In the genomic region with DNA sequence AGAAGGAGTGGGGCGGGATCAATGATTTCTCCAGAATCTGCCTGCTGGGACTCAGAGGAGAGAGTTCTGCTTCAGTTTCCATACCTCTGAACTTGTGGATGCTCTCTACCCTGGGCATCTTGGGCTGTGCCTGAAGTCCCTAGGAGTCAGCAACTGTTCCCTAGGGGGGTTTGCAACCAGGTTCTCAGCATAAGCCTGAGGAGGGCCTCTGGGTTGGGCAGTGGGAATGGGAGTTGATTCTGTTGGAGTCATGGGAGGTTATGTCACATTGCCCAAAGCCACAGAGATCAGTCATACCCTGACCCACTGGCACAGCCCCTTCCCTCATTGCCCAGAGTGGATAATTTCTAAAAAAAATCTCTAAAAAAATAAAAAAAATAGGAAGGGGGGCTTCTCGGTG, we compare ENCODE assay signal across 17 cellular contexts. TPM values are rescaled to one million over a fixed set of nuclear protein-coding genes. Genes with fewer than 3 reads are reported as not detected.
DNase-seq lines count a peak whose midpoint lies in the region; ATAC-seq, FAIRE-seq and TF ChIP-seq lines count a peak whose summit lies in the region.
"Had no signal": no experiment of that assay in that cellular context is flagged by ENCODE, and none has a peak within 500 bp of the region (broad histone marks: within the 10 kb centered on the region; RNA-seq: fewer than 3 reads in every experiment).

No MANE protein-coding gene starts in this region.

- H3K27me3 Mint-ChIP-seq in astrocyte (ENCODE audit: low read depth, unreplicated experiment) = no peaks in the 10 kb centered on the region
- H3K27me3 Mint-ChIP-seq in immature natural killer cell (ENCODE audit: low read depth in 3 of 3) = peaks cover 4 to 18% (median 5%) of the 10 kb centered on the region in 3 donors

- 49 to 94% methylated on average over 2 of the region's 2 CpGs for WGBS in sigmoid colon, 2 donors

- H3K9me3 Mint-ChIP-seq in astrocyte (ENCODE audit: unreplicated experiment) = peaks cover 4% of the 10 kb centered on the region
- H3K9me3 Mint-ChIP-seq in immature natural killer cell = peaks cover 0 to 2% (median 0%) of the 10 kb centered on the region in 6 donors
- H3K9me3 Mint-ChIP-seq: T-helper 1 cell treated with Interleukin-12 subunit alpha and Interleukin-12 subunit beta and Interleukin-4 antibody, amounts not matched to agents 30 μg/mL and 1 μg/mL, for 36 hours had no signal

- H3K36me3 ChIP-seq in astrocyte (ENCODE audit: insufficient read depth, low read length) (no peaks in the 10 kb centered on the region), sigmoid colon (peaks cover 0 to 4% (median 0%) of the 10 kb centered on the region in 4 donors), uterus (no peaks in the 10 kb centered on the region)
- H3K36me3 ChIP-seq: pancreas had no signal

- H3K27ac Mint-ChIP-seq in astrocyte (ENCODE audit: unreplicated experiment) (peak overlapping the region; percentile 98), immature natural killer cell (no peak overlapping the region)
- H3K27ac Mint-ChIP-seq: T-helper 1 cell treated with Interleukin-12 subunit alpha and Interleukin-12 subunit beta and Interleukin-4 antibody, amounts not matched to agents 30 μg/mL and 1 μg/mL, for 36 hours had no signal

- no peak overlapping the region for H3K4me2 ChIP-seq in astrocyte (ENCODE audit: low read length)

- TF ChIP-seq POLR2A in sigmoid colon (IDR thresholded peaks at IDR 0.05) (no peak), uterus (IDR thresholded peaks at IDR 0.05) (no peak)

- no peak for ATAC-seq in GM19351 (IDR thresholded peaks at IDR 0.05; ENCODE audit: unreplicated experiment)
- ATAC-seq: stimulated activated naive CD8-positive, alpha-beta T cell treated with anti-CD3 and anti-CD28 coated beads, Interleukin-15, Interleukin-2, amounts not matched to agents 100 U/mL and 50 U/mL, for 24 hours had no signal

- H3K4me3 Mint-ChIP-seq in astrocyte (ENCODE audit: unreplicated experiment) (no peak overlapping the region), immature natural killer cell (no peak overlapping the region)
- H3K4me3 Mint-ChIP-seq: T-helper 1 cell treated with Interleukin-12 subunit alpha and Interleukin-12 subunit beta and Interleukin-4 antibody, amounts not matched to agents 30 μg/mL and 1 μg/mL, for 36 hours had no signal

- peak overlapping the region; percentile 97 for H3K27ac ChIP-seq in astrocyte (ENCODE audit: low read depth, low read length)
- H3K27ac ChIP-seq in sigmoid colon = peak overlapping the region; percentile 58 to 77 (median 68)
- peak overlapping the region; percentile 78 to 84 for H3K27ac ChIP-seq in uterus

- no peaks in the 10 kb centered on the region for H3K9me3 ChIP-seq in astrocyte (ENCODE audit: insufficient read depth, low read depth, low read length)
- no peaks in the 10 kb centered on the region for H3K9me3 ChIP-seq in sigmoid colon
- no peaks in the 10 kb centered on the region for H3K9me3 ChIP-seq in uterus
- H3K9me3 ChIP-seq: pancreas had no signal

- H3K79me2 ChIP-seq in astrocyte (ENCODE audit: insufficient read depth, low read length) = no peaks in the 10 kb centered on the region

- H3K36me3 Mint-ChIP-seq in astrocyte (ENCODE audit: low read depth, unreplicated experiment) = peaks cover 17% of the 10 kb centered on the region
- no peaks in the 10 kb centered on the region for H3K36me3 Mint-ChIP-seq in immature natural killer cell

- FAIRE-seq in astrocyte (lab: Jason Lieb, UNC) = no peak
- FAIRE-seq: kidney, pancreas had no signal

- peak overlapping the region; percentile 82 for H3K9ac ChIP-seq in astrocyte (ENCODE audit: low read length)

- no peak for DNase-seq in astrocyte (ENCODE audit: low read depth)
- DNase-seq in glomerular visceral epithelial cell (ENCODE audit: extremely low spot score) = peak; percentile 15
- no peak for DNase-seq in sigmoid colon
- no peak for DNase-seq in uterus
- DNase-seq in activated T-cell treated with anti-CD3 and anti-CD28 coated beads for 4 hours = no peak
- DNase-seq in immature natural killer cell = no peak
- DNase-seq: activated CD8-positive, alpha-beta memory T cell treated with anti-CD3 and anti-CD28 coated beads for 24 hours; activated effector memory CD4-positive, alpha-beta T cell treated with Interleukin-2 at 50 U/mL for 16 hours; NCI-H2029 treated with DMSO at 0.1 percent for 48 hours; NCI-H510A treated with DMSO at 0.1 percent for 48 hours; SHP77; stimulated activated CD4-positive, alpha-beta T cell treated with anti-CD3 and anti-CD28 coated beads, Interleukin-15, amount 100 ng/mL, for 24 hours; stimulated activated naive CD8-positive, alpha-beta T cell treated with anti-CD3 and anti-CD28 coated beads, Interleukin-15, Interleukin-2, amounts not matched to agents 100 U/mL and 50 U/mL, for 24 hours had no signal

- H3K27me3 ChIP-seq in astrocyte (ENCODE audit: insufficient read depth, low read length) (no peaks in the 10 kb centered on the region), sigmoid colon (no peaks in the 10 kb centered on the region), uterus (no peaks in the 10 kb centered on the region)
- H3K27me3 ChIP-seq: pancreas had no signal

- H4K20me1 ChIP-seq in astrocyte (ENCODE audit: insufficient read depth, low read length) = no peaks in the 10 kb centered on the region

- peaks cover 67% of the 10 kb centered on the region for H3K4me1 ChIP-seq in astrocyte (ENCODE audit: insufficient read depth, low read length)
- H3K4me1 ChIP-seq in sigmoid colon = peaks cover 0 to 30% (median 27%) of the 10 kb centered on the region in 4 donors
- H3K4me1 ChIP-seq in uterus = peaks cover 0 to 4% of the 10 kb centered on the region in 2 donors
- H3K4me1 ChIP-seq: pancreas had no signal

- no peak overlapping the region for H2AFZ ChIP-seq in astrocyte (ENCODE audit: low read depth, low read length)

- TF ChIP-seq EP300 in sigmoid colon (IDR thresholded peaks at IDR 0.05) = no peak

- H3K4me1 Mint-ChIP-seq in astrocyte (ENCODE audit: low read depth, unreplicated experiment) (peaks cover 65% of the 10 kb centered on the region), immature natural killer cell (no peaks in the 10 kb centered on the region)

- H3K4me3 ChIP-seq in astrocyte (ENCODE audit: insufficient read depth, low read depth, low read length) (no peak overlapping the region), sigmoid colon (no peak overlapping the region), uterus (no peak overlapping the region)
- H3K4me3 ChIP-seq: pancreas had no signal

- intact Hi-C loops in sigmoid colon (cut with DNase I) (loop anchor here (5.0 kb wide), 1 partner anchor 95 kb away; a partner anchor contains a TSS), uterus (cut with DNase I; ENCODE audit: low total_unique reads) (no loop called here)

- TF ChIP-seq CTCF in astrocyte (IDR thresholded peaks at IDR 0.05; ENCODE audit: insufficient read depth, low read depth, low read length) (no peak), sigmoid colon (IDR thresholded peaks at IDR 0.05) (no peak), uterus (IDR thresholded peaks at IDR 0.05) (no peak)

RNA-seq across cellular contexts. Expression of a gene that starts 47.4 kb away (rescaled TPM):
- total RNA-seq in astrocyte (14.7 and 16.0 TPM in 2 replicates), sigmoid colon (10 to 100 TPM; 11.9 to 15.8 (median 13.7) TPM), uterus (10 to 100 TPM; 10.2 to 58.9 (median 20.3) TPM)
- polyA plus RNA-seq in sigmoid colon (10 to 100 TPM; 13.4 to 16.2 (median 13.8) TPM), immature natural killer cell (under 1 TPM; 0.39 to 0.93 (median 0.59) TPM)
